ENCODE assay signal across 5 cellular contexts in the genomic region with DNA sequence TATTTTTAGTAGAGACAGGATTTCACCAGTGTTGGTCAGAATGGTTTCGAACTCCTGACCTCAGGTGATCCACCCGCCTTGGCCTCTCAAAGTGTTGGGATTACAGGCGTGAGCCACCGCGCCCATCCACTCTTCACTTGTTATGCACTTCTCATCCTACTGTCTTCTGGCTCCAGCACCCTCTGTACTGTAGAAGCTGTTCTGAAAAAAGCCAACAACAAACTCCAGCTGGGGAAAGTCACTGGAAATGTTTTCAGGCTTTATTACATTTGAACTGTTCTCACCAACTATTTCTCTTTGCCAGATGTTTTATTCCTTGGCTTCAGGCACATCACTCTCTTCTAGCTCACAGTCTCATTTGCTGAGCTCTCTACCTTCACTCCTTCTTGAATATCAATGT.
"Had no signal": no experiment of that assay in that cellular context is flagged by ENCODE, and none has a peak within 500 bp of the region (broad histone marks: within the 10 kb centered on the region; RNA-seq: fewer than 3 reads in every experiment).

No MANE protein-coding gene starts in this region.

- ATAC-seq: GM23338, HepG2 had no signal

- H3K27ac ChIP-seq: HL-60 had no signal

- DNase-seq: H9, HCEC 1CT had no signal

- H3K4me3 ChIP-seq: GM23338 had no signal
